Comparison of ENCODE assay signal across 8 cellular contexts in genomic region chr22:46072030-46072881, GRCh38.
A peak's percentile ranks its signal among the peaks of the same experiment; 100 is the strongest.
DNase-seq lines count a peak whose midpoint lies in the region; ATAC-seq, FAIRE-seq and TF ChIP-seq lines count a peak whose summit lies in the region.

No MANE protein-coding gene starts in this region.

- ATAC-seq in HG03095 (IDR thresholded peaks at IDR 0.05; ENCODE audit: unreplicated experiment) (no peak), GM19397 (IDR thresholded peaks at IDR 0.05; ENCODE audit: unreplicated experiment) (no peak), HG02623 (IDR thresholded peaks at IDR 0.05; ENCODE audit: unreplicated experiment) (no peak)

- no peak overlapping the region for H4K91ac ChIP-seq in neuronal stem cell (ENCODE audit: low read depth, low read length, poor library complexity)

- H3K18ac ChIP-seq in neuronal stem cell (ENCODE audit: low read length), result no peak overlapping the region

- DNase-seq in GM12892 (ENCODE audit: insufficient read length), result peak; percentile 51
- peak; percentile 47 for DNase-seq in activated T-cell treated with anti-CD3 and anti-CD28 coated beads, Interleukin-2, amount 50 U/mL, for 1 hour
- peak; percentile 72 for DNase-seq in fibroblast of villous mesenchyme (ENCODE audit: low read depth)
- no peak for DNase-seq in neuronal stem cell (ENCODE audit: low spot score)

- H2BK12ac ChIP-seq in neuronal stem cell (ENCODE audit: low read length), result no peak overlapping the region

- no peaks in the 10 kb centered on the region for H3K9me3 ChIP-seq in neuronal stem cell (replicated peaks in 1 of 2; ENCODE audit: control insufficient read depth in 2 of 2, insufficient read depth in 1 of 2, low read depth in 1 of 2, low read length in 2 of 2)

- H3K14ac ChIP-seq in neuronal stem cell (ENCODE audit: low read length), result no peak overlapping the region

- peak overlapping the region; percentile 6 for H3K23ac ChIP-seq in neuronal stem cell (ENCODE audit: low read depth, low read length, poor library complexity)

- H2AFZ ChIP-seq in KMS-11 (ENCODE audit: low read depth) (peak overlapping the region; percentile 26), neuronal stem cell (ENCODE audit: low read length) (no peak overlapping the region)

- H3K27ac ChIP-seq in KMS-11 (peak overlapping the region; percentile 76), neuronal stem cell (replicated peaks; ENCODE audit: low read length) (no peak overlapping the region)

- H3K9ac ChIP-seq in KMS-11, result peak overlapping the region; percentile 81
- no peak overlapping the region for H3K9ac ChIP-seq in neuronal stem cell (ENCODE audit: low read depth, low read length, poor library complexity)

- H4K20me1 ChIP-seq in KMS-11 (ENCODE audit: insufficient read depth), result no peaks in the 10 kb centered on the region

- no peak overlapping the region for H2BK5ac ChIP-seq in neuronal stem cell (ENCODE audit: low read length)

- H2BK15ac ChIP-seq in neuronal stem cell (ENCODE audit: low read length), result no peak overlapping the region

- TF ChIP-seq CTCF in KMS-11 (conservative IDR thresholded peaks at IDR 0.05; ENCODE audit: low read depth, low read length), result no peak
- no peak for TF ChIP-seq CTCF in fibroblast of villous mesenchyme (IDR thresholded peaks at IDR 0.05; ENCODE audit: insufficient read depth, low read depth, low read length)

- H3K4ac ChIP-seq in neuronal stem cell (ENCODE audit: low read length), result no peak overlapping the region

- H3K79me1 ChIP-seq in neuronal stem cell (ENCODE audit: low read depth, low read length), result no peaks in the 10 kb centered on the region

- TF ChIP-seq POLR2A in GM12892 (IDR thresholded peaks at IDR 0.05; ENCODE audit: low read depth, low read length), result no peak

- H3K36me3 ChIP-seq in KMS-11 (ENCODE audit: insufficient read depth), result no peaks in the 10 kb centered on the region
- no peaks in the 10 kb centered on the region for H3K36me3 ChIP-seq in neuronal stem cell (replicated peaks in 1 of 2; ENCODE audit: control insufficient read depth in 2 of 2, insufficient read depth in 2 of 2, low read length in 2 of 2)

- FAIRE-seq in GM12892 (lab: Jason Lieb, UNC), result peak; percentile 77

- no peak overlapping the region for H2BK120ac ChIP-seq in neuronal stem cell (ENCODE audit: low read depth, low read length)

- H3K4me3 ChIP-seq in KMS-11 (IDR thresholded peaks at IDR 0.05; ENCODE audit: insufficient read depth, low read depth, low read length), result no peak overlapping the region
- peak overlapping the region; percentile 93 for H3K4me3 ChIP-seq in fibroblast of villous mesenchyme (ENCODE audit: low read depth, low read length)
- H3K4me3 ChIP-seq in neuronal stem cell (ENCODE audit: low read length in 2 of 2), result no peak overlapping the region

- H2AK5ac ChIP-seq in neuronal stem cell (ENCODE audit: low read depth, low read length), result no peak overlapping the region

- H3K27me3 ChIP-seq in KMS-11 (ENCODE audit: insufficient read depth, low read depth) (no peaks in the 10 kb centered on the region), neuronal stem cell (ENCODE audit: control insufficient read depth in 3 of 3, insufficient read depth in 3 of 3, low read depth in 1 of 3, low read length in 3 of 3) (peaks cover 52 to 94% (median 93%) of the 10 kb centered on the region in 3 experiments)

- H4K8ac ChIP-seq in neuronal stem cell (ENCODE audit: low read depth, low read length), result no peak overlapping the region

- H3K4me1 ChIP-seq in KMS-11 (ENCODE audit: low read depth, poor library complexity, severe bottlenecking) (peaks cover 44% of the 10 kb centered on the region), neuronal stem cell (ENCODE audit: control insufficient read depth in 2 of 2, insufficient read depth in 1 of 2, low read depth in 1 of 2, low read length in 2 of 2) (no peaks in the 10 kb centered on the region)

- no CpG with 5 or more reads among the region's 91 CpGs for WGBS in neuronal stem cell (ENCODE audit: extremely low coverage in 2 of 2, insufficient read length in 2 of 2, insufficient replicate concordance in 1 of 2), 2 donors

- peaks cover 61% of the 10 kb centered on the region for H3K79me2 ChIP-seq in KMS-11 (ENCODE audit: insufficient read depth, low read depth)

- peak overlapping the region; percentile 85 for H3K4me2 ChIP-seq in KMS-11
- peak overlapping the region; percentile 36 for H3K4me2 ChIP-seq in neuronal stem cell (ENCODE audit: insufficient read depth, low read length, poor library complexity, severe bottlenecking)
